8 cellular contexts compared by ENCODE assay signal in genomic region chr7:30135551-30136271, GRCh38. TPM values are rescaled to one million over a fixed set of nuclear protein-coding genes. Genes with fewer than 3 reads are reported as not detected.
DNase-seq lines count a peak whose midpoint lies in the region; ATAC-seq and TF ChIP-seq lines count a peak whose summit lies in the region.

No MANE protein-coding gene starts in this region.

- no peak overlapping the region for H2AK5ac ChIP-seq in mesendoderm (ENCODE audit: low read length)

- H3K9ac ChIP-seq in endodermal cell (ENCODE audit: extremely low read depth, low read length, poor library complexity, severe bottlenecking) (no peak overlapping the region), mesendoderm (ENCODE audit: low read length) (peak overlapping the region; percentile 67)

- H3K4me2 ChIP-seq in mesendoderm (ENCODE audit: low read length) = peak overlapping the region; percentile 99

- no peak overlapping the region for H3K4ac ChIP-seq in mesendoderm (ENCODE audit: low read depth, low read length)

- H3K4me3 ChIP-seq in endodermal cell (ENCODE audit: low read length) = peak overlapping the region; percentile 84
- peak overlapping the region; percentile 61 for H3K4me3 ChIP-seq in mesendoderm (ENCODE audit: low read length)

- 0% methylated on average over 18 to 61 of the region's 61 CpGs for WGBS in endodermal cell (ENCODE audit: insufficient coverage in 1 of 2, insufficient read length in 1 of 2), 2 experiments
- WGBS in mesendoderm (ENCODE audit: extremely low coverage, insufficient coverage, low lambda C conversion rate) = no CpG with 5 or more reads among the region's 61 CpGs

- H2BK120ac ChIP-seq in mesendoderm (ENCODE audit: low read depth, low read length) = no peak overlapping the region

- H3K23ac ChIP-seq in mesendoderm (ENCODE audit: low read length) = no peak overlapping the region

- DNase-seq in NCI-H2196 (lab: John Stamatoyannopoulos, UW; ENCODE audit: unreplicated experiment) (peak; percentile 32), NCI-H2196 treated with DMSO at 0.1 percent for 48 hours (lab: John Stamatoyannopoulos, UW; ENCODE audit: unreplicated experiment) (no peak), NCI-H345 (lab: John Stamatoyannopoulos, UW) (peak; percentile 52), endodermal cell (peak; percentile 77), mesendoderm (no peak)
- peak; percentile 72 for DNase-seq in activated CD8-positive, alpha-beta memory T cell treated with anti-CD3 and anti-CD28 coated beads, Interleukin-2, amount 50 U/mL, for 48 hours
- peak; percentile 34 to 73 for DNase-seq in stimulated activated effector memory CD8-positive, alpha-beta T cell treated with anti-CD3 and anti-CD28 coated beads, Interleukin-12 subunit alpha, Interleukin-12 subunit beta, amount 100 ng/mL, for 72 hours (ENCODE audit: low spot score in 2 of 2)

- no peaks in the 10 kb centered on the region for H3K36me3 Mint-ChIP-seq in endodermal cell (ENCODE audit: low read depth)
- peaks cover 6% of the 10 kb centered on the region for H3K36me3 Mint-ChIP-seq in stimulated activated effector memory CD8-positive, alpha-beta T cell treated with anti-CD3 and anti-CD28 coated beads, Interleukin-12 subunit alpha, Interleukin-12 subunit beta, amount 100 ng/mL, for 72 hours

- H3K9me3 Mint-ChIP-seq in endodermal cell = no peaks in the 10 kb centered on the region
- no peaks in the 10 kb centered on the region for H3K9me3 Mint-ChIP-seq in stimulated activated effector memory CD8-positive, alpha-beta T cell treated with anti-CD3 and anti-CD28 coated beads, Interleukin-12 subunit alpha, Interleukin-12 subunit beta, amount 100 ng/mL, for 72 hours

- H3K79me2 ChIP-seq in mesendoderm (ENCODE audit: control insufficient read depth, insufficient read depth, low read length) = no peaks in the 10 kb centered on the region

- no peak overlapping the region for H3K27ac ChIP-seq in endodermal cell (ENCODE audit: low read depth, low read length)
- H3K27ac ChIP-seq in mesendoderm (ENCODE audit: low read depth, low read length) = no peak overlapping the region

- H3K18ac ChIP-seq in mesendoderm (ENCODE audit: low read length) = no peak overlapping the region

- H3K27ac Mint-ChIP-seq in endodermal cell = peak overlapping the region; percentile 17
- H3K27ac Mint-ChIP-seq in stimulated activated effector memory CD8-positive, alpha-beta T cell treated with anti-CD3 and anti-CD28 coated beads, Interleukin-12 subunit alpha, Interleukin-12 subunit beta, amount 100 ng/mL, for 72 hours = peak overlapping the region; percentile 75

- no peak overlapping the region for H4K8ac ChIP-seq in mesendoderm (ENCODE audit: low read depth, low read length)

- H2BK5ac ChIP-seq in mesendoderm (ENCODE audit: low read length) = no peak overlapping the region

- no peaks in the 10 kb centered on the region for H3K36me3 ChIP-seq in endodermal cell (ENCODE audit: control insufficient read depth, insufficient read depth, low read length)
- no peaks in the 10 kb centered on the region for H3K36me3 ChIP-seq in mesendoderm (ENCODE audit: control insufficient read depth, insufficient read depth, low read length)

- no peaks in the 10 kb centered on the region for H3K4me1 Mint-ChIP-seq in endodermal cell
- H3K4me1 Mint-ChIP-seq in stimulated activated effector memory CD8-positive, alpha-beta T cell treated with anti-CD3 and anti-CD28 coated beads, Interleukin-12 subunit alpha, Interleukin-12 subunit beta, amount 100 ng/mL, for 72 hours = peaks cover 6% of the 10 kb centered on the region

- peak overlapping the region; percentile 82 for H3K56ac ChIP-seq in mesendoderm (ENCODE audit: low read length)

- H3K79me1 ChIP-seq in mesendoderm (ENCODE audit: low read length) = no peaks in the 10 kb centered on the region

- ATAC-seq in HG02798 (IDR thresholded peaks at IDR 0.05; ENCODE audit: poor library complexity, unreplicated experiment) = peak; percentile 10
- ATAC-seq in stimulated activated effector memory CD8-positive, alpha-beta T cell treated with anti-CD3 and anti-CD28 coated beads, Interleukin-12 subunit alpha, Interleukin-12 subunit beta, amount 100 ng/mL, for 72 hours = peak; percentile 70

- H3K9me3 ChIP-seq in endodermal cell (ENCODE audit: control insufficient read depth, low read length) = no peaks in the 10 kb centered on the region

- TF ChIP-seq CTCF in endodermal cell (conservative IDR thresholded peaks at IDR 0.05) = no peak

- H3K4me1 ChIP-seq in endodermal cell (ENCODE audit: control insufficient read depth, insufficient read depth, low read length) = peaks cover 5% of the 10 kb centered on the region
- no peaks in the 10 kb centered on the region for H3K4me1 ChIP-seq in mesendoderm (ENCODE audit: control insufficient read depth, low read depth, low read length)

- peak overlapping the region; percentile 81 for H3K4me3 Mint-ChIP-seq in endodermal cell
- peak overlapping the region; percentile 80 for H3K4me3 Mint-ChIP-seq in stimulated activated effector memory CD8-positive, alpha-beta T cell treated with anti-CD3 and anti-CD28 coated beads, Interleukin-12 subunit alpha, Interleukin-12 subunit beta, amount 100 ng/mL, for 72 hours

- H3K27me3 Mint-ChIP-seq in endodermal cell (ENCODE audit: insufficient read depth) = peaks cover 45% of the 10 kb centered on the region

- no peak overlapping the region for H4K5ac ChIP-seq in mesendoderm (ENCODE audit: low read length)

- H3K27me3 ChIP-seq in endodermal cell (ENCODE audit: control insufficient read depth, insufficient read depth, low read length, poor library complexity, severe bottlenecking) = peaks cover 43% of the 10 kb centered on the region
- peaks cover 3% of the 10 kb centered on the region for H3K27me3 ChIP-seq in mesendoderm (ENCODE audit: insufficient read depth, low read length, poor library complexity)

- no peak overlapping the region for H2BK15ac ChIP-seq in mesendoderm (replicated peaks; ENCODE audit: low read depth)

RNA-seq across cellular contexts. Expression of gene MTURN, which starts 0.9 kb away (rescaled TPM):
- total RNA-seq in endodermal cell = 10 to 100 TPM; 11.2 to 12.1 TPM
- polyA plus RNA-seq in endodermal cell (2013, experiment 1 of 2) = 11.9 TPM
- 10.0 TPM for polyA plus RNA-seq in endodermal cell (2013, experiment 2 of 2)
- 1.6 TPM for polyA plus RNA-seq in mesendoderm (2013, experiment 1 of 2)
- polyA plus RNA-seq in mesendoderm (2013, experiment 2 of 2) = 1.5 TPM

Comparison
In these comparisons a context has a peak if more than half of its experiments do, and no peak if none do; other contexts are left out.
1. DNase-seq: peak in NCI-H2196 (single experiment), NCI-H345 (single experiment), activated CD8-positive, alpha-beta memory T cell treated with anti-CD3 and anti-CD28 coated beads, Interleukin-2, amount 50 U/mL, for 48 hours (single experiment), endodermal cell (single experiment) and stimulated activated effector memory CD8-positive, alpha-beta T cell treated with anti-CD3 and anti-CD28 coated beads, Interleukin-12 subunit alpha, Interleukin-12 subunit beta, amount 100 ng/mL, for 72 hours (2 of 2); none in NCI-H2196 treated with DMSO at 0.1 percent for 48 hours (single experiment) and mesendoderm (single experiment).